11 cellular contexts compared by ENCODE assay signal in the genomic region with DNA sequence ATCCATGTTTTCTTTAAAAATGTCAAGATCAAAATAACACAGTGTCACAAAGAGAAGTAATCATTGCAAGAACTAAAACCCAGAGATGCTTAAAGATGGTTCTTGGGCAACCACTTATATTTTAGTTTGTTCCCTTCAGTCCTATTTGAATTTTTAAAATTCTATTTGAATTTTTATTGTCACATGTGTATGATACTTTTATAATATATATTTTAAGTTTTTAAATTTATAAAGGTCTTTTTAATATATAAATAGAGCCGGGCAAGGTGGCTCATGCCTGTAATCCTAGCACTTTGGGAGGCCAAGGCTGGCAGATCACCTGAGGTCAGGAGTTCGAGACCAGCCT. TPM values are rescaled to one million over a fixed set of nuclear protein-coding genes. Genes with fewer than 3 reads are reported as not detected.
DNase-seq lines count a peak whose midpoint lies in the region; ATAC-seq, FAIRE-seq and TF ChIP-seq lines count a peak whose summit lies in the region.
"Had no signal": no experiment of that assay in that cellular context is flagged by ENCODE, and none has a peak within 500 bp of the region (broad histone marks: within the 10 kb centered on the region; RNA-seq: fewer than 3 reads in every experiment).

No MANE protein-coding gene starts in this region.

- H3K9me3 Mint-ChIP-seq in CD8-positive, alpha-beta memory T cell = no peaks in the 10 kb centered on the region
- H3K9me3 Mint-ChIP-seq: activated B cell treated with CpG ODN at 0.5 μM for 24 hours had no signal

- peaks cover 8 to 11% (median 9%) of the 10 kb centered on the region in 3 donors for H3K4me1 Mint-ChIP-seq in CD8-positive, alpha-beta memory T cell

- H4K20me1 ChIP-seq in KMS-11 (ENCODE audit: insufficient read depth) (no peaks in the 10 kb centered on the region), K562 (replicated peaks; ENCODE audit: control insufficient read depth, insufficient read depth, low read length) (no peaks in the 10 kb centered on the region), osteoblast (ENCODE audit: insufficient read depth, low read length) (no peaks in the 10 kb centered on the region)

- no peaks in the 10 kb centered on the region for H3K36me3 ChIP-seq in CD8-positive, alpha-beta memory T cell (ENCODE audit: insufficient read depth, low read length)
- H3K36me3 ChIP-seq in KMS-11 (ENCODE audit: insufficient read depth) = no peaks in the 10 kb centered on the region
- H3K36me3 ChIP-seq in K562 (ENCODE audit: control insufficient read depth, insufficient read depth, low read length) = no peaks in the 10 kb centered on the region
- no peaks in the 10 kb centered on the region for H3K36me3 ChIP-seq in osteoblast (ENCODE audit: insufficient read depth, low read length)
- H3K36me3 ChIP-seq: stomach had no signal

- WGBS in K562 (ENCODE audit: insufficient coverage, low coverage, missing lambda C conversion rate) = 18% methylated on average over 2 of the region's 2 CpGs

- no peak for TF ChIP-seq POLR2A in K562 (conservative IDR thresholded peaks at IDR 0.05)

- no peak for DNase-seq in CD8-positive, alpha-beta memory T cell
- no peak for DNase-seq in K562 (ENCODE audit: extremely low read depth in 1 of 4, low spot score in 3 of 4)
- DNase-seq in osteoblast (ENCODE audit: insufficient read length, low spot score, missing footprints) = no peak
- no peak for DNase-seq in NCI-H2107 (lab: John Stamatoyannopoulos, UW)
- DNase-seq in activated gamma-delta T cell (lab: John Stamatoyannopoulos, UW) = no peak
- DNase-seq: activated B cell treated with CpG ODN at 0.5 μM for 24 hours had no signal

- H3K9me1 ChIP-seq in K562 (ENCODE audit: control insufficient read depth, insufficient read depth, low read length) = no peaks in the 10 kb centered on the region

- no peak overlapping the region for H3K4me3 ChIP-seq in CD8-positive, alpha-beta memory T cell (ENCODE audit: low read length)
- no peak overlapping the region for H3K4me3 ChIP-seq in KMS-11 (IDR thresholded peaks at IDR 0.05; ENCODE audit: insufficient read depth, low read depth, low read length)
- no peak overlapping the region for H3K4me3 ChIP-seq in K562
- H3K4me3 ChIP-seq in osteoblast (ENCODE audit: insufficient read depth, low read length) = no peak overlapping the region

- POLR2A ChIA-PET in CD8-positive, alpha-beta memory T cell (lab: Charles Lee) = no interaction called here
- POLR2A ChIA-PET in K562 (lab: Yijun Ruan, JAX) = interaction anchor here (0.6 to 1.0 kb wide), 2 partner anchors 241 to 247 kb away, joined by 3 read pairs; no protein-coding TSS in a partner anchor

- no peak overlapping the region for H3K9ac ChIP-seq in KMS-11
- H3K9ac ChIP-seq in K562 (ENCODE audit: insufficient read depth in 1 of 2, low read depth in 2 of 2, low read length in 2 of 2) = no peak overlapping the region

- H3K27me3 ChIP-seq in CD8-positive, alpha-beta memory T cell (ENCODE audit: insufficient read depth, low read length, poor library complexity, severe bottlenecking) = no peaks in the 10 kb centered on the region
- H3K27me3 ChIP-seq in KMS-11 (ENCODE audit: insufficient read depth, low read depth) (no peaks in the 10 kb centered on the region), K562 (ENCODE audit: control insufficient read depth in 2 of 2, insufficient read depth in 2 of 2, low read length in 2 of 2) (peaks cover 3 to 10% of the 10 kb centered on the region in 2 experiments; a peak in 3 of 5 replicates), osteoblast (ENCODE audit: insufficient read depth, low read length) (no peaks in the 10 kb centered on the region)

- H2AFZ ChIP-seq in KMS-11 (ENCODE audit: low read depth) = peak overlapping the region; percentile 91; the same call in 1 of the 2 replicates
- H2AFZ ChIP-seq in K562 (ENCODE audit: low read depth, low read length) = no peak overlapping the region
- no peak overlapping the region for H2AFZ ChIP-seq in osteoblast (ENCODE audit: low read length)

- peak overlapping the region in 5 of 7 donors; percentile 92 to 95 (median 92) for H3K4me3 Mint-ChIP-seq in CD8-positive, alpha-beta memory T cell

- peak overlapping the region in 5 of 8 donors; percentile 74 to 87 (median 83) for H3K27ac Mint-ChIP-seq in CD8-positive, alpha-beta memory T cell

- intact Hi-C loops in K562 (cut with micrococcal nuclease) = loop anchor here (1.0 to 10.0 kb wide), 6 partner anchors 182 to 807 kb away; partner anchors contain the start of gene EGLN1

- BruUV-seq in K562 (replicated peaks; lab: Mats Ljungman, UMichigan) = no TSS peak

- H3K36me3 Mint-ChIP-seq in CD8-positive, alpha-beta memory T cell = peaks cover 0 to 2% (median 0%) of the 10 kb centered on the region in 3 donors

- peaks cover 0 to 5% of the 10 kb centered on the region in 2 donors for H3K27me3 Mint-ChIP-seq in CD8-positive, alpha-beta memory T cell

- TF ChIP-seq EP300 in K562 (IDR thresholded peaks at IDR 0.05; ENCODE audit: low read length) = no peak

- no peaks in the 10 kb centered on the region for H3K79me2 ChIP-seq in KMS-11 (ENCODE audit: insufficient read depth, low read depth)
- no peaks in the 10 kb centered on the region for H3K79me2 ChIP-seq in K562 (ENCODE audit: control insufficient read depth, insufficient read depth, low read length)
- H3K79me2 ChIP-seq in osteoblast (ENCODE audit: insufficient read depth, low read length) = no peaks in the 10 kb centered on the region

- no peak for ATAC-seq in K562
- ATAC-seq in GM18907 (IDR thresholded peaks at IDR 0.05; ENCODE audit: unreplicated experiment) = no peak

- FAIRE-seq in K562 (lab: Jason Lieb, UNC) = no peak
- FAIRE-seq: bronchial epithelial cell had no signal

- TF ChIP-seq RAD21 in K562 (CRISPR knock-in tag; conservative IDR thresholded peaks at IDR 0.05 in 1 of 2, IDR thresholded peaks at IDR 0.05 in 1 of 2) = no peak

- CTCF ChIA-PET in CD8-positive, alpha-beta memory T cell (lab: Charles Lee) = interaction anchor here (0.6 to 2.9 kb wide), 5 partner anchors 9 to 266 kb away, joined by 3 to 14 read pairs (median 5); partner anchors contain the start of genes EXOC8 and SPRTN
- CTCF ChIA-PET in K562 (lab: Yijun Ruan, JAX; ENCODE audit: low intra/inter-chr PET ratio) = interaction anchor here (0.6 to 3.0 kb wide), 6 partner anchors 181 to 810 kb away, joined by 3 to 34 read pairs (median 3); no protein-coding TSS in a partner anchor

- H3K4me1 ChIP-seq in CD8-positive, alpha-beta memory T cell (ENCODE audit: insufficient read depth, low read length) = no peaks in the 10 kb centered on the region
- H3K4me1 ChIP-seq in KMS-11 (ENCODE audit: low read depth, poor library complexity, severe bottlenecking) (no peaks in the 10 kb centered on the region), K562 (replicated peaks in 1 of 2; ENCODE audit: control insufficient read depth in 2 of 2, insufficient read depth in 2 of 2, low read length in 2 of 2) (peaks cover 0 to 5% of the 10 kb centered on the region in 2 experiments; a peak in 2 of 5 replicates), osteoblast (ENCODE audit: insufficient read depth, low read length) (peaks cover 5% of the 10 kb centered on the region)

- TF ChIP-seq CTCF in KMS-11 (conservative IDR thresholded peaks at IDR 0.05; ENCODE audit: low read depth, low read length) (peak; percentile 25; the same call in 1 of the 2 replicates), K562 (IDR thresholded peaks at IDR 0.05 in 2 of 3, conservative IDR thresholded peaks at IDR 0.05 in 1 of 3; ENCODE audit: insufficient read depth in 2 of 3, low read depth in 1 of 3, low read length in 3 of 3) (no peak), osteoblast (IDR thresholded peaks at IDR 0.05; ENCODE audit: extremely low read depth, low read depth, low read length) (no peak)

- H3K27ac ChIP-seq in CD8-positive, alpha-beta memory T cell (ENCODE audit: low read depth, low read length) = no peak overlapping the region
- H3K27ac ChIP-seq in KMS-11 (no peak overlapping the region), K562 (ENCODE audit: extremely low read depth, low read depth, low read length) (no peak overlapping the region), osteoblast (ENCODE audit: low read depth, low read length) (no peak overlapping the region)

- in situ Hi-C loops in K562 (cut with MboI) = loop anchor here (5.0 to 10.0 kb wide), 2 partner anchors 242 to 799 kb away; no protein-coding TSS in a partner anchor

- peak overlapping the region; percentile 53 for H3K4me2 ChIP-seq in KMS-11
- H3K4me2 ChIP-seq in K562 (ENCODE audit: insufficient read depth, low read length) = peak overlapping the region; percentile 89; the same call in 1 of the 2 replicates
- peak overlapping the region; percentile 94 for H3K4me2 ChIP-seq in osteoblast (ENCODE audit: insufficient read depth, low read length)

- no peaks in the 10 kb centered on the region for H3K9me3 ChIP-seq in CD8-positive, alpha-beta memory T cell (ENCODE audit: low read length)
- H3K9me3 ChIP-seq in K562 (replicated peaks; ENCODE audit: control insufficient read depth, insufficient read depth, low read depth, low read length) (no peaks in the 10 kb centered on the region), osteoblast (ENCODE audit: low read depth, low read length) (no peaks in the 10 kb centered on the region)
- H3K9me3 ChIP-seq: SK-N-SH had no signal

TF ChIP-seq in K562, 482 proteins besides CTCF, POLR2A, EP300 and RAD21 (continues in another document):
- TF ChIP-seq ZFX (CRISPR knock-in tag; IDR thresholded peaks at IDR 0.05) = no peak

RNA-seq across cellular contexts. Expression of gene DISC1, which starts 22.3 kb away (rescaled TPM):
- total RNA-seq in CD8-positive, alpha-beta memory T cell = 1 to 10 TPM in 1 of 2 experiments, under 1 TPM in 1; 0.60 to 1.0 TPM
- polyA plus RNA-seq in CD8-positive, alpha-beta memory T cell = 2.4 TPM
- total RNA-seq in K562 (2011; cell fraction: chromatin; rRNA removed; ENCODE audit: low replicate concordance) = 0.37 and 0.74 TPM in 2 replicates
- 0.17 and 0.26 TPM in 2 replicates for total RNA-seq in K562 (2011; cell fraction: nucleolus; rRNA removed)
- 0.15 and 0.31 TPM in 2 replicates for total RNA-seq in K562 (2011; cell fraction: nucleoplasm; rRNA removed)
- total RNA-seq in K562 (2014; rRNA removed) = 0.04 and 0.09 TPM in 2 replicates
- total RNA-seq in K562 (2014; rRNA removed; fragmentation: Illumina TruSeq; extraction: Trizol) = 0.10 and 0.11 TPM in 2 replicates
- 0.07 and 0.08 TPM in 2 replicates for total RNA-seq in K562 (2015; rRNA removed; fragmentation: Illumina TruSeq; extraction: Trizol)
- total RNA-seq in K562 (2021) = 0.09 and 0.16 TPM in 2 replicates
- 0.08 TPM in 2 replicates for polyA plus RNA-seq in K562 (2011; rRNA removed)
- polyA plus RNA-seq in K562 (2011; cell fraction: cytosol; rRNA removed) = 0.04 TPM in 1 of 2 replicates, not detected in the other
- 0.10 and 0.33 TPM in 2 replicates for polyA plus RNA-seq in K562 (2011; cell fraction: nucleus; rRNA removed)
- polyA plus RNA-seq in K562 (2012) = 0.05 and 0.33 TPM in 2 replicates
- polyA plus RNA-seq in K562 (2014; fragmentation: Illumina TruSeq; extraction: Trizol) = 0.01 and 0.03 TPM in 2 replicates
- under 1 TPM in 1 of 2 experiments, not detected in 1; 0.01 TPM for polyA plus RNA-seq in K562 (2014; fragmentation: Nextera tagmentation; extraction: Ambion mirVana)
- polyA plus RNA-seq in K562 (2014; rRNA removed) = 0.03 TPM in 1 of 2 replicates, not detected in the other
- polyA minus RNA-seq in K562 (2011; rRNA and poly(A)+ RNA removed) = 0.18 TPM in 2 replicates
- not detected in 2 replicates for polyA minus RNA-seq in K562 (2011; cell fraction: cytosol; rRNA and poly(A)+ RNA removed)
- 0.27 and 1.00 TPM in 2 replicates for polyA minus RNA-seq in K562 (2011; cell fraction: nucleus; rRNA and poly(A)+ RNA removed)
- 10.3 and 11.9 TPM in 2 replicates for total RNA-seq in osteoblast
